8 cellular contexts compared by ENCODE assay signal in genomic region chr21:25881524-25882376, GRCh38.
DNase-seq lines count a peak whose midpoint lies in the region; ATAC-seq and TF ChIP-seq lines count a peak whose summit lies in the region.

No MANE protein-coding gene starts in this region.

- peaks cover 8% of the 10 kb centered on the region for H3K36me3 Mint-ChIP-seq in chondrocyte (ENCODE audit: low read depth)

- no peaks in the 10 kb centered on the region for H3K9me3 Mint-ChIP-seq in chondrocyte (ENCODE audit: low read depth)

- 51% methylated on average over 14 of the region's 17 CpGs for WGBS in right lobe of liver (ENCODE audit: insufficient coverage, low coverage, low lambda C conversion rate, missing lambda C conversion rate)

- no peak overlapping the region for H3K27ac ChIP-seq in right lobe of liver

- peaks cover 0 to 18% (median 3%) of the 10 kb centered on the region in 4 donors for H3K4me1 ChIP-seq in right lobe of liver

- no peak overlapping the region for H3K4me3 ChIP-seq in right lobe of liver

- peaks cover 0 to 1% (median 0%) of the 10 kb centered on the region in 4 donors for H3K36me3 ChIP-seq in right lobe of liver

- H3K9me3 ChIP-seq in right lobe of liver, result no peaks in the 10 kb centered on the region

- ATAC-seq in GM18861 (IDR thresholded peaks at IDR 0.05; ENCODE audit: unreplicated experiment) (peak; percentile 82), HG03045 (IDR thresholded peaks at IDR 0.05; ENCODE audit: unreplicated experiment) (peak; percentile 80), right lobe of liver (peak; percentile 65 to 76 (median 74))

- no peak for TF ChIP-seq POLR2A in right lobe of liver (IDR thresholded peaks at IDR 0.05)

- H3K27me3 ChIP-seq in right lobe of liver, result no peaks in the 10 kb centered on the region

- H3K4me1 Mint-ChIP-seq in chondrocyte (ENCODE audit: low read depth), result no peaks in the 10 kb centered on the region

- no peak overlapping the region for H3K4me3 Mint-ChIP-seq in chondrocyte (ENCODE audit: unreplicated experiment)

- H3K27ac Mint-ChIP-seq in chondrocyte (ENCODE audit: unreplicated experiment), result no peak overlapping the region

- peak; percentile 96 for TF ChIP-seq CTCF in chondrocyte (IDR thresholded peaks at IDR 0.05)
- TF ChIP-seq CTCF in right lobe of liver (IDR thresholded peaks at IDR 0.05), result peak; percentile 86 to 95 (median 90)

- DNase-seq in AML-193 (lab: John Stamatoyannopoulos, UW), result peak; percentile 27 to 30
- DNase-seq in NCI-H2196 treated with DMSO at 0.1 percent for 48 hours (lab: John Stamatoyannopoulos, UW; ENCODE audit: unreplicated experiment), result peak; percentile 15
- peak; percentile 42 for DNase-seq in activated CD4-positive, alpha-beta T cell treated with anti-CD3 and anti-CD28 coated beads for 1 hour
- DNase-seq in chondrocyte (ENCODE audit: low spot score), result no peak
- DNase-seq in right lobe of liver, result peak; percentile 55 to 65 (median 62)
- DNase-seq in stimulated activated CD8-positive, alpha-beta memory T cell treated with anti-CD3 and anti-CD28 coated beads, Interleukin-12 subunit alpha, Interleukin-12 subunit beta, amount 100 ng/mL, for 4 hours (ENCODE audit: low read depth), result peak; percentile 4

- intact Hi-C loops in right lobe of liver (cut with DNase I), result loop anchor here in 1 of 2 donors (10.0 kb wide), 1 partner anchor 293 kb away; the partner anchor contains the start of gene APP

- no peaks in the 10 kb centered on the region for H3K27me3 Mint-ChIP-seq in chondrocyte (ENCODE audit: low read depth)
